8 cellular contexts compared by ENCODE assay signal in genomic region chr2:64873472-64873924, GRCh38.
DNase-seq lines count a peak whose midpoint lies in the region; FAIRE-seq and TF ChIP-seq lines count a peak whose summit lies in the region.

No MANE protein-coding gene starts in this region.

- H3K4me1 ChIP-seq in keratinocyte (ENCODE audit: control insufficient read depth, extremely low read depth, insufficient read depth, low read length), result peaks cover 23% of the 10 kb centered on the region

- DNase-seq in NCI-H1092 treated with DMSO at 0.1 percent for 48 hours (lab: John Stamatoyannopoulos, UW), result peak; percentile 11
- no peak for DNase-seq in NCI-H1092 (lab: John Stamatoyannopoulos, UW)
- peak; percentile 35 for DNase-seq in HFFc6
- peak; percentile 77 for DNase-seq in NB4 (ENCODE audit: low read depth)
- DNase-seq in T-helper 9 cell, result peak; percentile 77
- no peak for DNase-seq in astrocyte of the cerebellum (ENCODE audit: low read depth)
- no peak for DNase-seq in keratinocyte (ENCODE audit: low read depth, low spot score)
- DNase-seq in stimulated activated CD4-positive, alpha-beta T cell treated with anti-CD3 and anti-CD28 coated beads, Interleukin-15, amount 100 ng/mL, for 48 hours (ENCODE audit: low read depth in 2 of 2), result peak; percentile 56 to 69

- dilution Hi-C loops in keratinocyte (cut with MboI; ENCODE audit: extremely low pct_ligation_motif_present, low sequenced_read_pairs), result no loop called here

- FAIRE-seq in keratinocyte (lab: Jason Lieb, UNC), result peak; percentile 5

- H4K20me1 ChIP-seq in keratinocyte (ENCODE audit: control insufficient read depth, extremely low read depth, insufficient read depth, low read length), result no peaks in the 10 kb centered on the region

- H3K9ac ChIP-seq in keratinocyte (ENCODE audit: control insufficient read depth, extremely low read depth, insufficient read depth, low read length), result no peak overlapping the region

- H3K4me2 ChIP-seq in keratinocyte (ENCODE audit: control insufficient read depth, extremely low read depth, insufficient read depth, low read depth, low read length), result peak overlapping the region; percentile 73

- TF ChIP-seq CTCF in HFFc6 (IDR thresholded peaks at IDR 0.05) (peak; percentile 98), NB4 (IDR thresholded peaks at IDR 0.05; ENCODE audit: low read depth, low read length) (peak; percentile 72), astrocyte of the cerebellum (IDR thresholded peaks at IDR 0.05; ENCODE audit: low read depth, low read length, missing control alignments) (peak; percentile 81), keratinocyte (optimal IDR thresholded peaks at IDR 0.05 in 1 of 3, IDR thresholded peaks at IDR 0.05 in 1 of 3, conservative IDR thresholded peaks at IDR 0.05 in 1 of 3; ENCODE audit: extremely low read depth in 1 of 3, insufficient read depth in 2 of 3, low read length in 3 of 3) (peak; percentile 92 to 97 (median 93))

- no peak overlapping the region for H3K27ac Mint-ChIP-seq in HFFc6

- no peak overlapping the region for H3K27ac ChIP-seq in keratinocyte (ENCODE audit: control insufficient read depth, insufficient read depth, low read length)

- in situ Hi-C loops in astrocyte of the cerebellum (cut with HindIII; ENCODE audit: low sequenced_read_pairs), result no loop called here

- H3K4me3 Mint-ChIP-seq in HFFc6, result 0 out of 2 replicates have a peak overlapping the region, but pooled peaks have one; percentile 21

- H3K9me3 ChIP-seq in keratinocyte (ENCODE audit: control insufficient read depth, low read depth, low read length), result no peaks in the 10 kb centered on the region

- H3K27me3 ChIP-seq in keratinocyte (ENCODE audit: control insufficient read depth, extremely low read depth, insufficient read depth, low read length), result no peaks in the 10 kb centered on the region

- H3K36me3 Mint-ChIP-seq in HFFc6 (ENCODE audit: low read depth), result no peaks in the 10 kb centered on the region

- peaks cover 22% of the 10 kb centered on the region for H3K27me3 Mint-ChIP-seq in HFFc6 (ENCODE audit: insufficient read depth)

- peaks cover 26% of the 10 kb centered on the region for H3K4me1 Mint-ChIP-seq in HFFc6 (ENCODE audit: low read depth)

- no peaks in the 10 kb centered on the region for H3K9me1 ChIP-seq in keratinocyte (ENCODE audit: control insufficient read depth, extremely low read depth, insufficient read depth, low read length)

- TF ChIP-seq POLR2A in NB4 (IDR thresholded peaks at IDR 0.05; ENCODE audit: extremely low read depth, insufficient read length), result no peak

- H3K36me3 ChIP-seq in keratinocyte (ENCODE audit: control insufficient read depth in 2 of 2, extremely low read depth in 1 of 2, insufficient read depth in 2 of 2, low read length in 2 of 2), result no peaks in the 10 kb centered on the region

- no peaks in the 10 kb centered on the region for H3K79me2 ChIP-seq in keratinocyte (ENCODE audit: control insufficient read depth, insufficient read depth, low read length)

- H3K4me3 ChIP-seq in NB4 (ENCODE audit: low read depth, low read length), result no peak overlapping the region
- no peak overlapping the region for H3K4me3 ChIP-seq in astrocyte of the cerebellum (ENCODE audit: low read depth, low read length)
- no peak overlapping the region for H3K4me3 ChIP-seq in keratinocyte (ENCODE audit: control insufficient read depth in 2 of 3, extremely low read depth in 1 of 3, insufficient read depth in 2 of 3, low read depth in 1 of 3, low read length in 3 of 3)

- peak overlapping the region; percentile 77 for H2AFZ ChIP-seq in keratinocyte (ENCODE audit: control insufficient read depth, low read length)

- H3K9me3 Mint-ChIP-seq in HFFc6, result no peaks in the 10 kb centered on the region

Comparison
In these comparisons a context has a peak if more than half of its experiments do, and no peak if none do; other contexts are left out.
1. DNase-seq: peak in NCI-H1092 treated with DMSO at 0.1 percent for 48 hours (single experiment), HFFc6 (single experiment), NB4 (single experiment), T-helper 9 cell (single experiment) and stimulated activated CD4-positive, alpha-beta T cell treated with anti-CD3 and anti-CD28 coated beads, Interleukin-15, amount 100 ng/mL, for 48 hours (2 of 2); none in NCI-H1092 (single experiment), astrocyte of the cerebellum (single experiment) and keratinocyte (single experiment).
2. Peak in every context shown above with its lines, with median percentiles within 50 percentile points of each other: CTCF ChIP-seq.